ENCODE assay signal across 17 cellular contexts in the genomic region with DNA sequence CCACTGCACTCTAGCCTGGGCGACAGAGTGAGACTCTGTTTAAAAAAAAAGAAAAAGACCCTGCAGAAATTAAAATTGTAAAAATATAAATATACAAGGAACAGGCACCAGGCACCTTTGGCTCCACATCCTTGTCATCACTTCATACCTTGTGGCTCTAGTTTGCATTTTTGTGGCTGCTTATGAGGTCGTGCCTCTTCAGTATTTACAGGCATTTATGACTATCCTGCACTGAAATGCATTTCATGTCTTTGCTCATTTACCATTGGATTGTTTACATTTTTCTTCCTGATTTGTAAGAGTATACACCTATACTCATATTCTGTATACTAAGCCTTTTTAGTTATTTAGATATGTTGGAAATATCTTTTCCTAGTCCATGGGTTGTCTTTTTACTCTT. TPM values are rescaled to one million over a fixed set of nuclear protein-coding genes. Genes with fewer than 3 reads are reported as not detected.
DNase-seq lines count a peak whose midpoint lies in the region; FAIRE-seq and TF ChIP-seq lines count a peak whose summit lies in the region.
"Had no signal": no experiment of that assay in that cellular context is flagged by ENCODE, and none has a peak within 500 bp of the region (broad histone marks: within the 10 kb centered on the region; RNA-seq: fewer than 3 reads in every experiment).

No MANE protein-coding gene starts in this region.

- DNase-seq in ACHN: peak; percentile 73
- DNase-seq in H54 (ENCODE audit: insufficient read length, low spot score): no peak
- DNase-seq in fibroblast of the aortic adventitia (ENCODE audit: low read depth): peak; percentile 34
- no peak for DNase-seq in NCI-H1105 (lab: John Stamatoyannopoulos, UW)
- DNase-seq in MV-4-11 (lab: John Stamatoyannopoulos, UW): no peak
- DNase-seq in posterior cingulate gyrus: no peak
- DNase-seq in posterior vena cava (ENCODE audit: low spot score): no peak
- DNase-seq: activated CD8-positive, alpha-beta T cell treated with anti-CD3 and anti-CD28 coated beads, Interleukin-2, amount 10 ng/mL, durations not matched to agents 7 days and 5 days; amygdala; hippocampal formation; NCI-H1694 treated with DMSO at 0.1 percent for 48 hours; NCI-H524 treated with DMSO at 0.1 percent for 48 hours; tibial artery had no signal

- H3K9me3 ChIP-seq in SU-DHL-6 (ENCODE audit: insufficient read depth, low read length): no peaks in the 10 kb centered on the region
- H3K9me3 ChIP-seq: A549, neutrophil, tibial artery had no signal

- H3F3A ChIP-seq in SU-DHL-6 (ENCODE audit: insufficient read depth): peaks cover 18% of the 10 kb centered on the region

- H3K4me2 ChIP-seq in SU-DHL-6 (ENCODE audit: low read depth, low read length, poor library complexity, severe bottlenecking): peak overlapping the region; percentile 8
- H3K4me2 ChIP-seq: A549 had no signal

- TF ChIP-seq CTCF in SU-DHL-6 (IDR thresholded peaks at IDR 0.05; ENCODE audit: insufficient read depth, low read length, poor library complexity, severe bottlenecking) (no peak), fibroblast of the aortic adventitia (IDR thresholded peaks at IDR 0.05; ENCODE audit: insufficient read depth, low read length) (no peak)

- no peak overlapping the region for H3K9ac ChIP-seq in SU-DHL-6 (ENCODE audit: low read length)

- in situ Hi-C loops in ACHN (cut with HindIII; ENCODE audit: low pct_ligation_motif_present, low pct_unique_long_range_greater_than_20kb, low sequenced_read_pairs): no loop called here

- no peaks in the 10 kb centered on the region for H3K27me3 ChIP-seq in SU-DHL-6 (ENCODE audit: low read length)
- H3K27me3 ChIP-seq: neutrophil, tibial artery had no signal

- peaks cover 74% of the 10 kb centered on the region for H3K79me2 ChIP-seq in SU-DHL-6 (ENCODE audit: insufficient read depth, low read length)

- no peaks in the 10 kb centered on the region for H3K9me2 ChIP-seq in SU-DHL-6 (replicated peaks; ENCODE audit: insufficient read depth, low read length)

- no peak for TF ChIP-seq POLR2A in H54 (IDR thresholded peaks at IDR 0.05; ENCODE audit: low read depth, low read length)

- FAIRE-seq in H54 (lab: Jason Lieb, UNC): peak; percentile 69
- FAIRE-seq: A549, G401.6 had no signal

- no peak overlapping the region for H2AFZ ChIP-seq in SU-DHL-6 (ENCODE audit: low read depth, low read length, severe bottlenecking)

- H3K27ac ChIP-seq in SU-DHL-6 (ENCODE audit: low read depth, low read length): peak overlapping the region; percentile 51
- H3K27ac ChIP-seq: A549, neutrophil, tibial artery had no signal

- no peaks in the 10 kb centered on the region for H4K20me1 ChIP-seq in SU-DHL-6 (ENCODE audit: low read depth, low read length)

- intact Hi-C loops in posterior cingulate gyrus (cut with DNase I) (no loop called here), posterior vena cava (cut with DNase I) (no loop called here)

- H3K36me3 ChIP-seq in SU-DHL-6 (ENCODE audit: low read length): no peaks in the 10 kb centered on the region
- H3K36me3 ChIP-seq: neutrophil, tibial artery had no signal

- H3K4me3 ChIP-seq in SU-DHL-6 (ENCODE audit: insufficient read depth, low read length, poor library complexity, severe bottlenecking) (no peak overlapping the region), fibroblast of the aortic adventitia (ENCODE audit: low read depth, low read length) (no peak overlapping the region)
- H3K4me3 ChIP-seq: A549, tibial artery had no signal

RNA-seq across cellular contexts. Expression of a gene that starts 20.1 kb away (rescaled TPM):
- total RNA-seq in fibroblast of the aortic adventitia (ENCODE audit: low replicate concordance): 7.7 and 17.9 TPM in 2 replicates
- total RNA-seq in posterior vena cava: 10 to 100 TPM; 24.1 to 34.6 TPM

Comparison
In these comparisons a context has a peak if more than half of its experiments do, and no peak if none do; other contexts are left out.
1. DNase-seq: peak in ACHN (single experiment) and fibroblast of the aortic adventitia (single experiment); none in H54 (single experiment), NCI-H1105 (single experiment), MV-4-11 (single experiment), posterior cingulate gyrus (0 of 10) and posterior vena cava (single experiment).